Comparison of ENCODE assay signal across 17 cellular contexts in genomic region chr5:68053202-68053601, GRCh38.
"Had no signal": no experiment of that assay in that cellular context is flagged by ENCODE, and none has a peak within 500 bp of the region (broad histone marks: within the 10 kb centered on the region; RNA-seq: fewer than 3 reads in every experiment).

No MANE protein-coding gene starts in this region.

- H3K4me3 ChIP-seq: ascending aorta, gastroesophageal sphincter, heart left ventricle, prostate gland, skin epidermis had no signal

- ATAC-seq: gastroesophageal sphincter; heart left ventricle; right cardiac atrium; stimulated activated naive CD8-positive, alpha-beta T cell treated with anti-CD3 and anti-CD28 coated beads, Interleukin-15, amount 100 ng/mL, for 72 hours had no signal

- DNase-seq: activated CD4-positive, alpha-beta T cell treated with anti-CD3 and anti-CD28 coated beads for 1 hour; activated CD8-positive, alpha-beta memory T cell treated with anti-CD3 and anti-CD28 coated beads for 24 hours; activated CD8-positive, alpha-beta memory T cell treated with anti-CD3 and anti-CD28 coated beads, Interleukin-2, amount 50 U/mL, for 48 hours; activated effector memory CD4-positive, alpha-beta T cell treated with Interleukin-2 at 50 U/mL for 16 hours; activated T-cell treated with anti-CD3 and anti-CD28 coated beads, Interleukin-2, amount 50 U/mL, for 48 hours; effector CD8-positive, alpha-beta T cell; heart left ventricle; naive B cell; right cardiac atrium; stimulated activated CD4-positive, alpha-beta T cell treated with anti-CD3 and anti-CD28 coated beads, Interleukin-15, amount 100 ng/mL, for 24 hours; stimulated activated CD4-positive, alpha-beta T cell treated with anti-CD3 and anti-CD28 coated beads, Interleukin-2, amount 100 ng/mL, for 48 hours; stimulated activated naive CD8-positive, alpha-beta T cell treated with anti-CD3 and anti-CD28 coated beads, Interleukin-15, amount 100 ng/mL, for 72 hours; WERI-Rb-1 had no signal

- H3K27me3 ChIP-seq: ascending aorta, gastroesophageal sphincter, heart left ventricle had no signal

- H3K36me3 ChIP-seq: ascending aorta, gastroesophageal sphincter, heart left ventricle, prostate gland, WERI-Rb-1 had no signal

- H3K27ac ChIP-seq: ascending aorta, gastroesophageal sphincter, heart left ventricle, prostate gland, skin epidermis, WERI-Rb-1 had no signal

- H3K4me1 ChIP-seq: prostate gland had no signal

- H3K9me3 ChIP-seq: ascending aorta, prostate gland had no signal
